ENCODE assay signal across 19 cellular contexts in the genomic region with DNA sequence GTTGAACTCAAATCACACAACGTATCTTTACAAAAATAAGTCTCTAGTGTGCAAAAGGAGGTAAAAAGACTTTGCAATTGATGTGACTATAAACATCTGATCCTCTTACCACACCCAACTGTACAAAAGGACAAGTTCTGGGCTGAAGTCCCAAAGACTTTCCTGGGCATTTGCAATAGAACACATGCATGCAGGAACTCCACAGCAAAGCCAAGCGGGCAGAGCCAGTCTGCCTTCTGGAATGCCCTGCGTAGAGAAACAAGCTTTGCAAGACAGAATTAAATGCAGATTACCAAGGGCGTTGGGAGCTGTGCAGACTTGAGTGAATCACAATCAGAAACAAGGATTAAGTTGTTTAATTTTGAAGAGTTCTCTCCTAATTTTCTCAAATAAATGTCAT.
"Had no signal": no experiment of that assay in that cellular context is flagged by ENCODE, and none has a peak within 500 bp of the region (broad histone marks: within the 10 kb centered on the region; RNA-seq: fewer than 3 reads in every experiment).

No MANE protein-coding gene starts in this region.

- H3K27ac ChIP-seq: body of pancreas, colonic mucosa, left lung, spleen, upper lobe of right lung had no signal

- H3K4me3 Mint-ChIP-seq: activated CD8-positive, alpha-beta T cell treated with anti-CD3 and anti-CD28 coated beads, Interleukin-2, amount 10 ng/mL, durations not matched to agents 7 days and 5 days; activated naive CD8-positive, alpha-beta T cell; natural killer cell treated with Interleukin-12 subunit alpha and Interleukin-12 subunit beta and Interleukin-15 and Interleukin-18, amount 100 ng/mL, for 72 hours; stimulated activated naive CD8-positive, alpha-beta T cell treated with anti-CD3 and anti-CD28 coated beads, Interleukin-15, Interleukin-2, amounts not matched to agents 100 ng/mL and 50 ng/mL, for 24 hours had no signal

- H3K27me3 Mint-ChIP-seq: activated naive CD8-positive, alpha-beta T cell; stimulated activated naive CD8-positive, alpha-beta T cell treated with anti-CD3 and anti-CD28 coated beads, Interleukin-15, Interleukin-2, amounts not matched to agents 100 ng/mL and 50 ng/mL, for 24 hours had no signal

- H3K9me3 Mint-ChIP-seq: natural killer cell treated with Interleukin-12 subunit alpha and Interleukin-12 subunit beta and Interleukin-15 and Interleukin-18, amount 100 ng/mL, for 72 hours; stimulated activated naive CD8-positive, alpha-beta T cell treated with anti-CD3 and anti-CD28 coated beads, Interleukin-15, Interleukin-2, amounts not matched to agents 100 ng/mL and 50 ng/mL, for 24 hours had no signal

- ATAC-seq: activated CD8-positive, alpha-beta T cell treated with anti-CD3 and anti-CD28 coated beads, Interleukin-2, amount 10 ng/mL, durations not matched to agents 7 days and 5 days; body of pancreas; left lung; natural killer cell treated with Interleukin-12 subunit alpha and Interleukin-12 subunit beta and Interleukin-15 and Interleukin-18, amount 100 ng/mL, for 72 hours; sciatic nerve; upper lobe of right lung had no signal

- H3K27me3 ChIP-seq: body of pancreas, colonic mucosa, left lung, spleen, upper lobe of right lung had no signal

- H3K36me3 ChIP-seq: colonic mucosa, left lung, spleen, upper lobe of right lung had no signal

- H3K4me3 ChIP-seq: body of pancreas, colonic mucosa, left lung, spleen, upper lobe of right lung had no signal

- H3K4me1 ChIP-seq: body of pancreas, colonic mucosa, upper lobe of right lung had no signal

- H3K9me3 ChIP-seq: body of pancreas, colonic mucosa, left lung, spleen, upper lobe of right lung had no signal

- H3K36me3 Mint-ChIP-seq: activated naive CD8-positive, alpha-beta T cell; natural killer cell treated with Interleukin-12 subunit alpha and Interleukin-12 subunit beta and Interleukin-15 and Interleukin-18, amount 100 ng/mL, for 72 hours had no signal

- DNase-seq: activated CD4-positive, alpha-beta T cell treated with anti-CD3 and anti-CD28 coated beads for 48 hours; activated CD8-positive, alpha-beta memory T cell treated with anti-CD3 and anti-CD28 coated beads, Interleukin-2, amount 50 U/mL, for 4 hours; activated CD8-positive, alpha-beta T cell treated with anti-CD3 and anti-CD28 coated beads, Interleukin-2, amount 10 ng/mL, durations not matched to agents 7 days and 5 days; activated gamma-delta T cell treated with Interleukin-2 at 50 U/mL for 16 hours; body of pancreas; central memory CD4-positive, alpha-beta T cell; colonic mucosa; hippocampal formation; kidney; left lung; mesenchymal stem cell; posterior cingulate gyrus; spleen; T-helper 2 cell; upper lobe of right lung had no signal

- H3K27ac Mint-ChIP-seq: activated CD8-positive, alpha-beta T cell treated with anti-CD3 and anti-CD28 coated beads, Interleukin-2, amount 10 ng/mL, durations not matched to agents 7 days and 5 days; activated naive CD8-positive, alpha-beta T cell; natural killer cell treated with Interleukin-12 subunit alpha and Interleukin-12 subunit beta and Interleukin-15 and Interleukin-18, amount 100 ng/mL, for 72 hours; stimulated activated naive CD8-positive, alpha-beta T cell treated with anti-CD3 and anti-CD28 coated beads, Interleukin-15, Interleukin-2, amounts not matched to agents 100 ng/mL and 50 ng/mL, for 24 hours had no signal
